ENCODE assay signal across 8 cellular contexts in genomic region chr12:123269395-123269892, GRCh38.
DNase-seq lines count a peak whose midpoint lies in the region; ATAC-seq, FAIRE-seq and TF ChIP-seq lines count a peak whose summit lies in the region.

No MANE protein-coding gene starts in this region.

- FAIRE-seq in HTR-8/SVneo (lab: Jason Lieb, UNC) = no peak

- peaks cover 18% of the 10 kb centered on the region for H3K4me1 Mint-ChIP-seq in T-helper 1 cell treated with Interleukin-12 subunit alpha and Interleukin-12 subunit beta and Interleukin-4 antibody, amounts not matched to agents 30 μg/mL and 1 μg/mL, for 36 hours (ENCODE audit: low read depth)

- H3K9me3 Mint-ChIP-seq in T-helper 1 cell treated with Interleukin-12 subunit alpha and Interleukin-12 subunit beta and Interleukin-4 antibody, amounts not matched to agents 30 μg/mL and 1 μg/mL, for 36 hours = no peaks in the 10 kb centered on the region

- peak; percentile 71 for DNase-seq in AG10803 (ENCODE audit: low read depth)
- peak; percentile 39 for DNase-seq in GM19240 (ENCODE audit: insufficient read length, low spot score)
- peak; percentile 62 for DNase-seq in choroid plexus epithelial cell (ENCODE audit: low read depth)
- peak; percentile 72 for DNase-seq in inferior parietal cortex (ENCODE audit: extremely low spot score)
- DNase-seq in skeletal muscle cell (ENCODE audit: low read depth) = peak; percentile 39
- no peak for DNase-seq in HTR-8/SVneo (ENCODE audit: insufficient read length, low spot score)

- H3K27me3 Mint-ChIP-seq in T-helper 1 cell treated with Interleukin-12 subunit alpha and Interleukin-12 subunit beta and Interleukin-4 antibody, amounts not matched to agents 30 μg/mL and 1 μg/mL, for 36 hours (ENCODE audit: low read depth) = no peaks in the 10 kb centered on the region

- no peaks in the 10 kb centered on the region for H3K36me3 Mint-ChIP-seq in T-helper 1 cell treated with Interleukin-12 subunit alpha and Interleukin-12 subunit beta and Interleukin-4 antibody, amounts not matched to agents 30 μg/mL and 1 μg/mL, for 36 hours (ENCODE audit: low read depth)

- peak overlapping the region; percentile 57 for H3K27ac Mint-ChIP-seq in T-helper 1 cell treated with Interleukin-12 subunit alpha and Interleukin-12 subunit beta and Interleukin-4 antibody, amounts not matched to agents 30 μg/mL and 1 μg/mL, for 36 hours

- no peak for ATAC-seq in GM19463 (IDR thresholded peaks at IDR 0.05; ENCODE audit: unreplicated experiment)

- peak overlapping the region; percentile 71 for H3K4me3 ChIP-seq in AG10803 (ENCODE audit: low read length)
- peak overlapping the region; percentile 82 for H3K4me3 ChIP-seq in choroid plexus epithelial cell (ENCODE audit: low read depth, low read length)
- peak overlapping the region; percentile 82 for H3K4me3 ChIP-seq in skeletal muscle cell (ENCODE audit: low read depth, low read length)

- peak overlapping the region; percentile 80 for H3K4me3 Mint-ChIP-seq in T-helper 1 cell treated with Interleukin-12 subunit alpha and Interleukin-12 subunit beta and Interleukin-4 antibody, amounts not matched to agents 30 μg/mL and 1 μg/mL, for 36 hours

- no peak for TF ChIP-seq CTCF in AG10803 (conservative IDR thresholded peaks at IDR 0.05; ENCODE audit: low read length)
- peak; percentile 2 for TF ChIP-seq CTCF in choroid plexus epithelial cell (conservative IDR thresholded peaks at IDR 0.05; ENCODE audit: low read depth, low read length)
